Comparison of ENCODE assay signal across 1 cellular context in genomic region chr7:107995184-107996071, GRCh38.
TF ChIP-seq lines count a peak whose summit lies in the region.

No MANE protein-coding gene starts in this region.

TF ChIP-seq in IMR-90, 13 proteins besides CTCF, POLR2A, EP300 and RAD21:
- TF ChIP-seq FOS (IDR thresholded peaks at IDR 0.05; ENCODE audit: low read depth, low read length) (0 out of 2 replicates have a peak, but pooled peaks have one; percentile 11), MAFK (IDR thresholded peaks at IDR 0.05; ENCODE audit: low read depth, low read length) (no peak), RCOR1 (IDR thresholded peaks at IDR 0.05; ENCODE audit: insufficient replicate concordance, low read length) (no peak), MAZ (IDR thresholded peaks at IDR 0.05; ENCODE audit: borderline replicate concordance, low read depth, low read length) (peak; percentile 40; the same call in 1 of the 2 replicates), CEBPB (IDR thresholded peaks at IDR 0.05; ENCODE audit: low read depth, low read length) (no peak), SMC3 (IDR thresholded peaks at IDR 0.05; ENCODE audit: low read depth, low read length) (no peak), RFX5 (IDR thresholded peaks at IDR 0.05; ENCODE audit: low read depth, low read length) (no peak), MXI1 (IDR thresholded peaks at IDR 0.05; ENCODE audit: borderline replicate concordance, low read depth, low read length) (no peak), CHD1 (IDR thresholded peaks at IDR 0.05; ENCODE audit: low read depth, low read length) (no peak)
- TF ChIP-seq, protein P1, sequence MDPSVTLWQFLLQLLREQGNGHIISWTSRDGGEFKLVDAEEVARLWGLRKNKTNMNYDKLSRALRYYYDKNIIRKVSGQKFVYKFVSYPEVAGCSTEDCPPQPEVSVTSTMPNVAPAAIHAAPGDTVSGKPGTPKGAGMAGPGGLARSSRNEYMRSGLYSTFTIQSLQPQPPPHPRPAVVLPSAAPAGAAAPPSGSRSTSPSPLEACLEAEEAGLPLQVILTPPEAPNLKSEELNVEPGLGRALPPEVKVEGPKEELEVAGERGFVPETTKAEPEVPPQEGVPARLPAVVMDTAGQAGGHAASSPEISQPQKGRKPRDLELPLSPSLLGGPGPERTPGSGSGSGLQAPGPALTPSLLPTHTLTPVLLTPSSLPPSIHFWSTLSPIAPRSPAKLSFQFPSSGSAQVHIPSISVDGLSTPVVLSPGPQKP (IDR thresholded peaks at IDR 0.05; ENCODE audit: borderline replicate concordance, low read depth, low read length), result no peak
